1 cellular context compared by ENCODE assay signal in genomic region chr2:162301877-162302276, GRCh38.
TF ChIP-seq lines count a peak whose summit lies in the region.

No MANE protein-coding gene starts in this region.

TF ChIP-seq in GM12878, 131 proteins besides CTCF, POLR2A, EP300 and RAD21 (continued from another document):
- no peak for TF ChIP-seq CUX1 (IDR thresholded peaks at IDR 0.05; ENCODE audit: insufficient replicate concordance, low read depth, low read length)
TF ChIP-seq in GM12878: peak in this region for 0.
